ENCODE assay signal across 1 cellular context in the genomic region with DNA sequence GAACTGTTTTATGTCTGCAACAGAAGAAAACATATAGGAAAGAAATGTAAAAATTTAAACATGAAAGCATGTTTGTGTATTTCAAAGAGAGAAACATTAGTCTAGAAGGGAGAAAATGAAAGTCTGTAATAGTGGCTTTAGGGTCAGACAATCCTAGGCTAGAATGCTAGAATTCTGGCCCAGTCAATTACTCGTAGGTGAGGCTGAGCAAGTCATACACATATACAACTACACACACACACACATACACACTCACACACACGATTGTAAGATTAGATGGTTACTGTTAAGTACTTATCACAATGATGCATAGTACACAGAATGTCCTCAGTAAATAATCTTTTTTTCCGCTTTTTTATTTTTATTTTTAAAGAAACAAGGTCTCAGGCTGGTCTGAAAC.
TF ChIP-seq lines count a peak whose summit lies in the region.

No MANE protein-coding gene starts in this region.

TF ChIP-seq in SK-N-SH, 30 proteins besides CTCF, POLR2A, EP300 and RAD21:
- no peak for TF ChIP-seq REST (IDR thresholded peaks at IDR 0.05; ENCODE audit: low read depth, low read length)
- TF ChIP-seq, protein P1, sequence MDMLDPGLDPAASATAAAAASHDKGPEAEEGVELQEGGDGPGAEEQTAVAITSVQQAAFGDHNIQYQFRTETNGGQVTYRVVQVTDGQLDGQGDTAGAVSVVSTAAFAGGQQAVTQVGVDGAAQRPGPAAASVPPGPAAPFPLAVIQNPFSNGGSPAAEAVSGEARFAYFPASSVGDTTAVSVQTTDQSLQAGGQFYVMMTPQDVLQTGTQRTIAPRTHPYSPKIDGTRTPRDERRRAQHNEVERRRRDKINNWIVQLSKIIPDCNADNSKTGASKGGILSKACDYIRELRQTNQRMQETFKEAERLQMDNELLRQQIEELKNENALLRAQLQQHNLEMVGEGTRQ (IDR thresholded peaks at IDR 0.05; ENCODE audit: borderline replicate concordance, low read depth, low read length) = no peak
- no peak for TF ChIP-seq TCF12 (IDR thresholded peaks at IDR 0.05)
- TF ChIP-seq GATA2 (CRISPR knock-in tag; IDR thresholded peaks at IDR 0.05) = no peak
- TF ChIP-seq, protein P2, sequence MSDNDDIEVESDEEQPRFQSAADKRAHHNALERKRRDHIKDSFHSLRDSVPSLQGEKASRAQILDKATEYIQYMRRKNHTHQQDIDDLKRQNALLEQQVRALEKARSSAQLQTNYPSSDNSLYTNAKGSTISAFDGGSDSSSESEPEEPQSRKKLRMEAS (IDR thresholded peaks at IDR 0.05; ENCODE audit: low read depth) = no peak
- TF ChIP-seq, protein P3, sequence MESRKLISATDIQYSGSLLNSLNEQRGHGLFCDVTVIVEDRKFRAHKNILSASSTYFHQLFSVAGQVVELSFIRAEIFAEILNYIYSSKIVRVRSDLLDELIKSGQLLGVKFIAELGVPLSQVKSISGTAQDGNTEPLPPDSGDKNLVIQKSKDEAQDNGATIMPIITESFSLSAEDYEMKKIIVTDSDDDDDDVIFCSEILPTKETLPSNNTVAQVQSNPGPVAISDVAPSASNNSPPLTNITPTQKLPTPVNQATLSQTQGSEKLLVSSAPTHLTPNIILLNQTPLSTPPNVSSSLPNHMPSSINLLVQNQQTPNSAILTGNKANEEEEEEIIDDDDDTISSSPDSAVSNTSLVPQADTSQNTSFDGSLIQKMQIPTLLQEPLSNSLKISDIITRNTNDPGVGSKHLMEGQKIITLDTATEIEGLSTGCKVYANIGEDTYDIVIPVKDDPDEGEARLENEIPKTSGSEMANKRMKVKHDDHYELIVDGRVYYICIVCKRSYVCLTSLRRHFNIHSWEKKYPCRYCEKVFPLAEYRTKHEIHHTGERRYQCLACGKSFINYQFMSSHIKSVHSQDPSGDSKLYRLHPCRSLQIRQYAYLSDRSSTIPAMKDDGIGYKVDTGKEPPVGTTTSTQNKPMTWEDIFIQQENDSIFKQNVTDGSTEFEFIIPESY (IDR thresholded peaks at IDR 0.05; ENCODE audit: borderline replicate concordance, low read depth) = no peak
- TF ChIP-seq TAF1 (IDR thresholded peaks at IDR 0.05; ENCODE audit: borderline replicate concordance, low read depth, low read length) = no peak
- no peak for TF ChIP-seq FOSL2 (IDR thresholded peaks at IDR 0.05; ENCODE audit: borderline replicate concordance, low read depth)
- TF ChIP-seq USF1 (IDR thresholded peaks at IDR 0.05; ENCODE audit: borderline replicate concordance, low read depth) = no peak
- TF ChIP-seq, protein P4, sequence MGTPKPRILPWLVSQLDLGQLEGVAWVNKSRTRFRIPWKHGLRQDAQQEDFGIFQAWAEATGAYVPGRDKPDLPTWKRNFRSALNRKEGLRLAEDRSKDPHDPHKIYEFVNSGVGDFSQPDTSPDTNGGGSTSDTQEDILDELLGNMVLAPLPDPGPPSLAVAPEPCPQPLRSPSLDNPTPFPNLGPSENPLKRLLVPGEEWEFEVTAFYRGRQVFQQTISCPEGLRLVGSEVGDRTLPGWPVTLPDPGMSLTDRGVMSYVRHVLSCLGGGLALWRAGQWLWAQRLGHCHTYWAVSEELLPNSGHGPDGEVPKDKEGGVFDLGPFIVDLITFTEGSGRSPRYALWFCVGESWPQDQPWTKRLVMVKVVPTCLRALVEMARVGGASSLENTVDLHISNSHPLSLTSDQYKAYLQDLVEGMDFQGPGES (IDR thresholded peaks at IDR 0.05; ENCODE audit: low read depth, low read length) = no peak
- no peak for TF ChIP-seq MEF2A (IDR thresholded peaks at IDR 0.05; ENCODE audit: borderline replicate concordance, low read depth)
- no peak for TF ChIP-seq FOXM1 (IDR thresholded peaks at IDR 0.05; ENCODE audit: low read depth)
